ENCODE assay signal across 20 cellular contexts in genomic region chr11:23680488-23681230, GRCh38.
DNase-seq lines count a peak whose midpoint lies in the region; ATAC-seq and TF ChIP-seq lines count a peak whose summit lies in the region.
"Had no signal": no experiment of that assay in that cellular context is flagged by ENCODE, and none has a peak within 500 bp of the region (broad histone marks: within the 10 kb centered on the region; RNA-seq: fewer than 3 reads in every experiment).

No MANE protein-coding gene starts in this region.

- no peak overlapping the region for H4K8ac ChIP-seq in H9 (replicated peaks; ENCODE audit: insufficient read length, low read depth, low read length)

- no peak overlapping the region for H3K23ac ChIP-seq in H9 (ENCODE audit: insufficient read length, low read depth, low read length)

- H3K23me2 ChIP-seq in H9 (ENCODE audit: insufficient read length, low read depth, low read length, poor library complexity, severe bottlenecking), result no peaks in the 10 kb centered on the region

- no peak overlapping the region for H2AK5ac ChIP-seq in H9 (ENCODE audit: insufficient read length, low read length)

- no peak overlapping the region for H3K27ac ChIP-seq in H9 (ENCODE audit: insufficient read length, low read depth, low read length)
- H3K27ac ChIP-seq: A549; BLaER1 treated with 17β-estradiol and CSF1 and Interleukin-3, amounts not matched to agents 10 nM and 100 nM; HL-60; RWPE1 had no signal

- ATAC-seq in GM21723 (IDR thresholded peaks at IDR 0.05; ENCODE audit: unreplicated experiment), result no peak
- ATAC-seq: A549 had no signal

- no peak overlapping the region for H2BK12ac ChIP-seq in H9 (ENCODE audit: insufficient read length, low read depth, low read length)

- no peak overlapping the region for H2BK20ac ChIP-seq in H9 (ENCODE audit: low read depth, low read length, poor library complexity, severe bottlenecking)

- no peak overlapping the region for H3K4me2 ChIP-seq in H9 (ENCODE audit: insufficient read depth, insufficient read length, low read length)
- H3K4me2 ChIP-seq: A549; BLaER1 treated with 17β-estradiol and CSF1 and Interleukin-3, amounts not matched to agents 10 nM and 100 nM had no signal

- no peaks in the 10 kb centered on the region for H3K27me3 ChIP-seq in H9 (ENCODE audit: insufficient read depth, low read length)

- DNase-seq in NCI-H82 (lab: John Stamatoyannopoulos, UW) (peak; percentile 5), NCI-H82 treated with DMSO at 0.1 percent for 48 hours (lab: John Stamatoyannopoulos, UW; ENCODE audit: unreplicated experiment) (no peak), H9 (peak; percentile 32), chondrocyte (ENCODE audit: low spot score) (peak; percentile 86), posterior vena cava (ENCODE audit: low spot score) (peak; percentile 52), dedifferentiated amniotic fluid mesenchymal stem cell (ENCODE audit: extremely low spot score) (no peak), NCI-H1417 (lab: John Stamatoyannopoulos, UW) (no peak)
- DNase-seq: GF-D8; NCI-H1105 treated with DMSO at 0.1 percent for 48 hours; NCI-H2029 treated with DMSO at 0.1 percent for 48 hours; NCI-H2227 treated with DMSO at 0.1 percent for 48 hours; NCI-H524; NK-92 treated with Interleukin-12 subunit alpha and Interleukin-12 subunit beta, amount 100 ng/mL, for 24 hours; SW 1271 had no signal

- no peaks in the 10 kb centered on the region for H3K4me1 ChIP-seq in H9 (ENCODE audit: insufficient read depth, low read length)
- H3K4me1 ChIP-seq: A549; BLaER1 treated with 17β-estradiol and CSF1 and Interleukin-3, amounts not matched to agents 10 nM and 100 nM had no signal

- H3K56ac ChIP-seq in H9 (ENCODE audit: insufficient read length, low read depth, low read length), result no peak overlapping the region

- TF ChIP-seq CTCF in H9 (conservative IDR thresholded peaks at IDR 0.05), result no peak
- no peak for TF ChIP-seq CTCF in chondrocyte (IDR thresholded peaks at IDR 0.05)

- no peak overlapping the region for H4K5ac ChIP-seq in H9 (ENCODE audit: insufficient read length, low read depth, low read length)

- H3K27me3 Mint-ChIP-seq in H9 (ENCODE audit: low read depth) (no peaks in the 10 kb centered on the region), chondrocyte (ENCODE audit: low read depth) (no peaks in the 10 kb centered on the region)
- H3K27me3 Mint-ChIP-seq: CD8-positive, alpha-beta memory T cell had no signal

- H3T11ph ChIP-seq in H9 (ENCODE audit: low read length), result no peak overlapping the region

- no peak overlapping the region for H3K14ac ChIP-seq in H9 (ENCODE audit: insufficient read depth, low read length)

- H3K18ac ChIP-seq in H9 (ENCODE audit: insufficient read length, low read depth, low read length), result no peak overlapping the region

- H4K91ac ChIP-seq in H9 (ENCODE audit: insufficient read length, low read depth, low read length), result no peak overlapping the region

- no peaks in the 10 kb centered on the region for H3K79me2 ChIP-seq in H9 (ENCODE audit: insufficient read depth, low read length)

- intact Hi-C loops in posterior vena cava (cut with DNase I), result no loop called here

- H3K4ac ChIP-seq in H9 (ENCODE audit: low read depth, low read length), result no peak overlapping the region

- H2AFZ ChIP-seq in H9 (ENCODE audit: low read length), result no peak overlapping the region

- no peaks in the 10 kb centered on the region for H3K79me1 ChIP-seq in H9 (ENCODE audit: insufficient read depth, low read depth, low read length, poor library complexity, severe bottlenecking)

- no peak overlapping the region for H3K27ac Mint-ChIP-seq in H9
- H3K27ac Mint-ChIP-seq in chondrocyte (ENCODE audit: unreplicated experiment), result no peak overlapping the region
- H3K27ac Mint-ChIP-seq: CD8-positive, alpha-beta memory T cell had no signal

- H2BK5ac ChIP-seq in H9 (ENCODE audit: insufficient read length, low read length), result no peak overlapping the region

- no peak overlapping the region for H2BK120ac ChIP-seq in H9 (ENCODE audit: low read depth, low read length, poor library complexity, severe bottlenecking)

- H3K36me3 Mint-ChIP-seq in H9 (ENCODE audit: insufficient read depth in 1 of 3, low read depth in 3 of 3), result no peaks in the 10 kb centered on the region
- H3K36me3 Mint-ChIP-seq in chondrocyte (ENCODE audit: low read depth), result no peaks in the 10 kb centered on the region
- H3K36me3 Mint-ChIP-seq: CD8-positive, alpha-beta memory T cell had no signal

- no peak overlapping the region for H2BK15ac ChIP-seq in H9 (ENCODE audit: low read depth, low read length)

- H3K9me3 Mint-ChIP-seq in H9 (no peaks in the 10 kb centered on the region), chondrocyte (ENCODE audit: low read depth) (no peaks in the 10 kb centered on the region)

- H3K4me3 Mint-ChIP-seq in H9 (no peak overlapping the region), chondrocyte (ENCODE audit: unreplicated experiment) (no peak overlapping the region)
- H3K4me3 Mint-ChIP-seq: CD8-positive, alpha-beta memory T cell had no signal

- no CpG with 5 or more reads among the region's 20 CpGs for WGBS in H9 (ENCODE audit: extremely low coverage, insufficient read length, low lambda C conversion rate)

- no peak overlapping the region for H3K9ac ChIP-seq in H9 (ENCODE audit: extremely low read depth, insufficient read length, low read length)
- H3K9ac ChIP-seq: BLaER1 treated with 17β-estradiol and CSF1 and Interleukin-3, amounts not matched to agents 10 nM and 100 nM had no signal

- H3K4me1 Mint-ChIP-seq in H9 (peaks cover 5% of the 10 kb centered on the region in 2 experiments; a peak in 3 of 4 replicates), chondrocyte (ENCODE audit: low read depth) (no peaks in the 10 kb centered on the region)
- H3K4me1 Mint-ChIP-seq: CD8-positive, alpha-beta memory T cell had no signal

- H3K9me3 ChIP-seq in H9 (ENCODE audit: control insufficient read depth, low read depth, low read length), result no peaks in the 10 kb centered on the region
- H3K9me3 ChIP-seq: A549; BLaER1 treated with 17β-estradiol and CSF1 and Interleukin-3, amounts not matched to agents 10 nM and 100 nM had no signal

- H4K20me1 ChIP-seq in H9 (ENCODE audit: control insufficient read depth, insufficient read depth, insufficient read length), result no peaks in the 10 kb centered on the region
- H4K20me1 ChIP-seq: BLaER1 treated with 17β-estradiol and CSF1 and Interleukin-3, amounts not matched to agents 10 nM and 100 nM had no signal

Comparison
In these comparisons a context has a peak if more than half of its experiments do, and no peak if none do; other contexts are left out.
1. DNase-seq: peak in NCI-H82 (single experiment), H9 (single experiment), chondrocyte (single experiment) and posterior vena cava (single experiment); none in NCI-H82 treated with DMSO at 0.1 percent for 48 hours (single experiment), dedifferentiated amniotic fluid mesenchymal stem cell (single experiment) and NCI-H1417 (0 of 3).